In the genomic region with DNA sequence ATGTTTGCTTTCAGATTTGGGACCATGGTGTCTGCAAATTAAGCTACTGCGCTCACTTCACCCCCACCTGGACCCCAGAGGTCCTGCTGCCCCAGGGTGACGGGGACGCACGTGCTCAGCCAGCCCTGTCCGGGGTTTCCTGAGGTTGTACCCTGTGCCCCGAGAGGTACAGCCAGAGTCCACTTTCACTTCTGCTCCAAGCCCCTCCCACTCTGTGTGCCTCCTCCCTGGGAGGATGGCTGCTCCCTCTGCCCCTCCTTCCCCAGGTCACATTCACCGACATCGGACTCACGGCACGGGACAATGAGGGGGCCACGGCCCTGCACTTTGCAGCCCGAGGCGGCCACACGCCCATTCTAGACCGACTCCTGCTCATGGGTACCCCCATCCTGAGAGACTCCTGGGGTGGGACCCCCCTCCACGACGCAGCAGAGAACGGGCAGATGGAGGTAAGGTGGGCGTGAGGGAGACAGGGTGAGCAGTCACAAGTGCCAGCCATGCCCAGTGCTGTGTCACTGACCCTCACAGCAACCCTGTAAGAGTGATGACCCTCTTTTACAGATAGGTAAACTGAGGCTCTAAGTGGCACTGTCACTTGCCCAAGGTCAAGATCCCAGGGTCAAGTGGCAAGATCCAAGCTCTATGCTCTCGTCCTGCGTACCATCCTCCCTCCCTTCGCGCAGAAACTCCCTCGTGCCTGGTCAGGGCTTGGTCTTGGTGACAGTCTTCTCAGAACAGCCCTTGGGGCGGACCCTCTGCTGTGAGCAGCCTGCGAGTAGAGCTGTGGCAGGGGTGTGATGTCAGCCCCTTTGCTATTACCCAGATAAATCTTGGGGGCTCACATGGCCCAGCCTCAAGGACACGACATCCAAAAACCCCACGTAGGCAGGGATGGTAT, we compare ENCODE assay signal across 8 cellular contexts. TPM values are rescaled to one million over a fixed set of nuclear protein-coding genes. Genes with fewer than 3 reads are reported as not detected.
A peak's percentile ranks its signal among the peaks of the same experiment; 100 is the strongest.
DNase-seq lines count a peak whose midpoint lies in the region; ATAC-seq and TF ChIP-seq lines count a peak whose summit lies in the region.

No MANE protein-coding gene starts in this region.

- peaks cover 7% of the 10 kb centered on the region for H3K9me3 Mint-ChIP-seq in activated T-cell treated with anti-CD3 and anti-CD28 coated beads, Interleukin-2, amount 50 U/mL, for 24 hours
- peaks cover 14% of the 10 kb centered on the region for H3K9me3 Mint-ChIP-seq in WTC11
- peaks cover 3% of the 10 kb centered on the region for H3K9me3 Mint-ChIP-seq in stimulated activated memory B cell treated with anti-CD40 and anti-IgM and Interleukin-4, amounts not matched to agents 10 μg/mL and 1 μg/mL and 100 μg/mL, for 72 hours
- H3K9me3 Mint-ChIP-seq in progenitor cell of endocrine pancreas (ENCODE audit: low read depth) = peaks cover 5% of the 10 kb centered on the region

- no peak overlapping the region for H3K27ac ChIP-seq in esophagus squamous epithelium

- intact Hi-C loops in esophagus squamous epithelium (cut with DNase I) = no loop called here

- peaks cover 0 to 7% (median 0%) of the 10 kb centered on the region in 3 donors for H3K4me1 ChIP-seq in esophagus squamous epithelium

- POLR2A ChIA-PET in WTC11 (lab: Charles Lee) = interaction anchor here (1.0 to 1.7 kb wide), 2 partner anchors 9 to 46 kb away, joined by 4 to 8 read pairs; no protein-coding TSS in a partner anchor

- TF ChIP-seq POLR2A in esophagus squamous epithelium (IDR thresholded peaks at IDR 0.05) = no peak

- no peaks in the 10 kb centered on the region for H3K36me3 ChIP-seq in esophagus squamous epithelium

- TF ChIP-seq CTCF in WTC11 (IDR thresholded peaks at IDR 0.05) (no peak), esophagus squamous epithelium (IDR thresholded peaks at IDR 0.05) (no peak), progenitor cell of endocrine pancreas (IDR thresholded peaks at IDR 0.05; ENCODE audit: unreplicated experiment) (no peak)

- peak; percentile 15 for DNase-seq in activated T-cell treated with anti-CD3 and anti-CD28 coated beads, Interleukin-2, amount 50 U/mL, for 1 hour
- DNase-seq in activated T-cell treated with anti-CD3 and anti-CD28 coated beads, Interleukin-2, amount 50 U/mL, for 24 hours = no peak
- DNase-seq in WTC11 (ENCODE audit: low spot score) (peak; percentile 31), esophagus squamous epithelium (lab: John Stamatoyannopoulos, UW) (no peak), progenitor cell of endocrine pancreas (ENCODE audit: low spot score, unreplicated experiment) (no peak), A172 (ENCODE audit: low spot score) (no peak)

- peaks cover 8% of the 10 kb centered on the region for H3K4me1 Mint-ChIP-seq in activated T-cell treated with anti-CD3 and anti-CD28 coated beads, Interleukin-2, amount 50 U/mL, for 24 hours (ENCODE audit: low read depth)
- peaks cover 21% of the 10 kb centered on the region for H3K4me1 Mint-ChIP-seq in WTC11
- H3K4me1 Mint-ChIP-seq in stimulated activated memory B cell treated with anti-CD40 and anti-IgM and Interleukin-4, amounts not matched to agents 10 μg/mL and 1 μg/mL and 100 μg/mL, for 72 hours = peaks cover 60% of the 10 kb centered on the region
- peaks cover 1% of the 10 kb centered on the region for H3K4me1 Mint-ChIP-seq in progenitor cell of endocrine pancreas (ENCODE audit: low read depth)

- H3K27me3 Mint-ChIP-seq in activated T-cell treated with anti-CD3 and anti-CD28 coated beads, Interleukin-2, amount 50 U/mL, for 24 hours = no peaks in the 10 kb centered on the region
- H3K27me3 Mint-ChIP-seq in WTC11 (ENCODE audit: low read depth) (no peaks in the 10 kb centered on the region), progenitor cell of endocrine pancreas (no peaks in the 10 kb centered on the region)
- H3K27me3 Mint-ChIP-seq in stimulated activated memory B cell treated with anti-CD40 and anti-IgM and Interleukin-4, amounts not matched to agents 10 μg/mL and 1 μg/mL and 100 μg/mL, for 72 hours = no peaks in the 10 kb centered on the region

- H3K9me3 ChIP-seq in esophagus squamous epithelium = peaks cover 0 to 6% (median 4%) of the 10 kb centered on the region in 3 donors

- peak; percentile 51 for ATAC-seq in HG03039 (IDR thresholded peaks at IDR 0.05; ENCODE audit: unreplicated experiment)
- ATAC-seq in WTC11 = peak; percentile 25
- ATAC-seq in stimulated activated memory B cell treated with anti-CD40 and anti-IgM and Interleukin-4, amounts not matched to agents 10 μg/mL and 1 μg/mL and 100 μg/mL, for 72 hours = peak; percentile 94

- CTCF ChIA-PET in WTC11 (lab: Charles Lee) = interaction anchor here (0.6 to 1.9 kb wide), 11 partner anchors 11 to 1187 kb away, joined by 3 to 16 read pairs (median 7); no protein-coding TSS in a partner anchor

- no peaks in the 10 kb centered on the region for H3K36me3 Mint-ChIP-seq in activated T-cell treated with anti-CD3 and anti-CD28 coated beads, Interleukin-2, amount 50 U/mL, for 24 hours (ENCODE audit: low read depth)
- peaks cover 3% of the 10 kb centered on the region for H3K36me3 Mint-ChIP-seq in WTC11
- H3K36me3 Mint-ChIP-seq in stimulated activated memory B cell treated with anti-CD40 and anti-IgM and Interleukin-4, amounts not matched to agents 10 μg/mL and 1 μg/mL and 100 μg/mL, for 72 hours = peaks cover 10% of the 10 kb centered on the region
- peaks cover 2% of the 10 kb centered on the region for H3K36me3 Mint-ChIP-seq in progenitor cell of endocrine pancreas (ENCODE audit: insufficient read depth)

- no peak overlapping the region for H3K4me3 Mint-ChIP-seq in activated T-cell treated with anti-CD3 and anti-CD28 coated beads, Interleukin-2, amount 50 U/mL, for 24 hours
- no peak overlapping the region for H3K4me3 Mint-ChIP-seq in WTC11
- peak overlapping the region; percentile 89 for H3K4me3 Mint-ChIP-seq in stimulated activated memory B cell treated with anti-CD40 and anti-IgM and Interleukin-4, amounts not matched to agents 10 μg/mL and 1 μg/mL and 100 μg/mL, for 72 hours
- H3K4me3 Mint-ChIP-seq in progenitor cell of endocrine pancreas (ENCODE audit: low read depth) = no peak overlapping the region

- H3K4me3 ChIP-seq in esophagus squamous epithelium = peak overlapping the region in 2 of 4 donors; percentile 9 to 45

- 88 to 94% methylated on average over 13 to 18 of the region's 28 CpGs for WGBS in esophagus squamous epithelium, 2 donors

- H3K27me3 ChIP-seq in esophagus squamous epithelium = peaks cover 0 to 7% (median 0%) of the 10 kb centered on the region in 4 donors

- H3K27ac Mint-ChIP-seq in activated T-cell treated with anti-CD3 and anti-CD28 coated beads, Interleukin-2, amount 50 U/mL, for 24 hours = no peak overlapping the region
- H3K27ac Mint-ChIP-seq in WTC11 (no peak overlapping the region), progenitor cell of endocrine pancreas (no peak overlapping the region)
- H3K27ac Mint-ChIP-seq in stimulated activated memory B cell treated with anti-CD40 and anti-IgM and Interleukin-4, amounts not matched to agents 10 μg/mL and 1 μg/mL and 100 μg/mL, for 72 hours = peak overlapping the region; percentile 90

TF ChIP-seq in WTC11, 78 proteins besides CTCF, POLR2A, EP300 and RAD21:
- TF ChIP-seq, protein P1, sequence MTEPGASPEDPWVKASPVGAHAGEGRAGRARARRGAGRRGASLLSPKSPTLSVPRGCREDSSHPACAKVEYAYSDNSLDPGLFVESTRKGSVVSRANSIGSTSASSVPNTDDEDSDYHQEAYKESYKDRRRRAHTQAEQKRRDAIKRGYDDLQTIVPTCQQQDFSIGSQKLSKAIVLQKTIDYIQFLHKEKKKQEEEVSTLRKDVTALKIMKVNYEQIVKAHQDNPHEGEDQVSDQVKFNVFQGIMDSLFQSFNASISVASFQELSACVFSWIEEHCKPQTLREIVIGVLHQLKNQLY (CRISPR knock-in tag; IDR thresholded peaks at IDR 0.05) = no peak
- TF ChIP-seq FOXK1 (CRISPR knock-in tag; IDR thresholded peaks at IDR 0.05) = 0 out of 2 replicates have a peak, but pooled peaks have one; percentile 25
- TF ChIP-seq ZNF138 (CRISPR knock-in tag; conservative IDR thresholded peaks at IDR 0.05) = no peak
- TF ChIP-seq ZBTB21 (CRISPR knock-in tag; IDR thresholded peaks at IDR 0.05; ENCODE audit: borderline replicate concordance) = 0 out of 2 replicates have a peak, but pooled peaks have one; percentile 29
TF ChIP-seq in WTC11: peak in this region for 2.

RNA-seq across cellular contexts. Expression of a gene that starts 7.6 kb away (rescaled TPM):
- total RNA-seq in WTC11 (2021) (1.1 to 1.4 TPM (median 1.1 TPM) in 3 replicates), esophagus squamous epithelium (1 to 10 TPM in 1 of 4 donors, under 1 TPM in 2, not detected in 1; 0.04 to 1.3 (median 0.88) TPM), progenitor cell of endocrine pancreas (0.31 and 0.40 TPM in 2 replicates)
- total RNA-seq in A172 (2014; rRNA removed; shearing (Covaris generic)) = 0.29 TPM in 1 of 2 replicates, not detected in the other

RNA-seq across cellular contexts. Expression of a gene that starts 30.7 kb away (rescaled TPM):
- total RNA-seq in WTC11 (2021) (0.07 TPM in 1 of 3 replicates, not detected in the others), esophagus squamous epithelium (under 1 TPM in 3 of 4 donors, not detected in 1; 0.09 to 0.38 (median 0.18) TPM), progenitor cell of endocrine pancreas (0.07 and 0.13 TPM in 2 replicates)
- 6.3 and 7.4 TPM in 2 replicates for total RNA-seq in A172 (2014; rRNA removed; shearing (Covaris generic))

RNA-seq across cellular contexts. Expression of a gene that starts 47.0 kb away (rescaled TPM):
- total RNA-seq in WTC11 (2021) = 68.4 to 70.2 TPM (median 69.6 TPM) in 3 replicates
- total RNA-seq in esophagus squamous epithelium = 10 to 100 TPM in 2 of 4 donors, 1 to 10 TPM in 2; 3.0 to 14.0 (median 11.4) TPM
- total RNA-seq in progenitor cell of endocrine pancreas = 49.2 and 55.1 TPM in 2 replicates
- 40.8 and 79.9 TPM in 2 replicates for total RNA-seq in A172 (2014; rRNA removed; shearing (Covaris generic))

RNA-seq across cellular contexts. Expression of a gene that starts 51.0 kb away (rescaled TPM):
- 4.5 to 6.3 TPM (median 6.0 TPM) in 3 replicates for total RNA-seq in WTC11 (2021)
- under 1 TPM in 1 of 4 donors, not detected in 3; 0.19 TPM for total RNA-seq in esophagus squamous epithelium
- 0.91 and 1.3 TPM in 2 replicates for total RNA-seq in progenitor cell of endocrine pancreas
- total RNA-seq in A172 (2014; rRNA removed; shearing (Covaris generic)) = 25.3 and 31.3 TPM in 2 replicates

Comparison
In these comparisons a context has a peak if more than half of its experiments do, and no peak if none do; other contexts are left out.
1. DNase-seq: peak in activated T-cell treated with anti-CD3 and anti-CD28 coated beads, Interleukin-2, amount 50 U/mL, for 1 hour (single experiment) and WTC11 (single experiment); none in activated T-cell treated with anti-CD3 and anti-CD28 coated beads, Interleukin-2, amount 50 U/mL, for 24 hours (single experiment), esophagus squamous epithelium (single experiment), progenitor cell of endocrine pancreas (single experiment) and A172 (single experiment).
2. ATAC-seq: peak in every context shown above with its lines; median percentile 94 in stimulated activated memory B cell treated with anti-CD40 and anti-IgM and Interleukin-4, amounts not matched to agents 10 μg/mL and 1 μg/mL and 100 μg/mL, for 72 hours; 51 in HG03039; 25 in WTC11.